ENCODE assay signal across 8 cellular contexts in genomic region chr17:64661981-64662773, GRCh38. TPM values are rescaled to one million over a fixed set of nuclear protein-coding genes. Genes with fewer than 3 reads are reported as not detected.
DNase-seq lines count a peak whose midpoint lies in the region; ATAC-seq and TF ChIP-seq lines count a peak whose summit lies in the region.

Gene SMURF2, minus strand, starts transcription at chr17:64662307. Its CDS starts 427 bp downstream, at chr17:64661880.

- H3K36me3 ChIP-seq in SJCRH30 (no peaks in the 10 kb centered on the region), suprapubic skin (no peaks in the 10 kb centered on the region)

- DNase-seq in EH (ENCODE audit: low read depth) (peak; percentile 80), HuH-7 (ENCODE audit: low spot score) (peak; percentile 82), SJCRH30 (peak; percentile 74 to 76), germinal center (ENCODE audit: low spot score) (peak; percentile 94), occipital lobe (lab: John Stamatoyannopoulos, UW) (peak; percentile 60), suprapubic skin (ENCODE audit: low spot score in 2 of 2) (peak; percentile 85 to 88)
- DNase-seq in activated naive CD4-positive, alpha-beta T cell (lab: John Stamatoyannopoulos, UW), result peak; percentile 36 to 77 (median 54)

- no peak for TF ChIP-seq EP300 in suprapubic skin (IDR thresholded peaks at IDR 0.05)

- peak; percentile 83 for ATAC-seq in GM21515 (IDR thresholded peaks at IDR 0.05; ENCODE audit: unreplicated experiment)

- H3K4me3 ChIP-seq in SJCRH30 (peak within 1 kb of the TSS; percentile 96), suprapubic skin (peak within 1 kb of the TSS; percentile 88)

- TF ChIP-seq POLR2A in suprapubic skin (IDR thresholded peaks at IDR 0.05), result peak; percentile 78 to 87

- H3K9me3 ChIP-seq in SJCRH30 (replicated peaks) (no peaks in the 10 kb centered on the region), suprapubic skin (no peaks in the 10 kb centered on the region)

- H3K27ac ChIP-seq in SJCRH30, result no peak within 1 kb of the TSS; the same call in 1 of the 2 replicates
- peak within 1 kb of the TSS; percentile 98 for H3K27ac ChIP-seq in suprapubic skin

- no peaks in the 10 kb centered on the region for H3K27me3 ChIP-seq in SJCRH30
- no peaks in the 10 kb centered on the region for H3K27me3 ChIP-seq in suprapubic skin

- H3K4me1 ChIP-seq in SJCRH30 (peaks cover 12% of the 10 kb centered on the region; the same call in 1 of the 2 replicates), suprapubic skin (peaks cover 28% of the 10 kb centered on the region)

- TF ChIP-seq CTCF in suprapubic skin (IDR thresholded peaks at IDR 0.05), result no peak

- WGBS in suprapubic skin, result no CpG with 5 or more reads among the region's 94 CpGs

RNA-seq across cellular contexts. Expression of gene SMURF2, which starts in this region (rescaled TPM):
- total RNA-seq in SJCRH30 (2014; rRNA removed; shearing (Covaris generic)), result 22.1 and 26.3 TPM in 2 replicates
- total RNA-seq in occipital lobe (78.5 TPM), suprapubic skin (10 to 100 TPM; 19.4 to 28.6 (median 25.2) TPM)
